12 cellular contexts compared by ENCODE assay signal in genomic region chr13:39956036-39956435, GRCh38.
DNase-seq lines count a peak whose midpoint lies in the region; ATAC-seq and TF ChIP-seq lines count a peak whose summit lies in the region.
"Had no signal": no experiment of that assay in that cellular context is flagged by ENCODE, and none has a peak within 500 bp of the region (broad histone marks: within the 10 kb centered on the region; RNA-seq: fewer than 3 reads in every experiment).

No MANE protein-coding gene starts in this region.

- TF ChIP-seq CTCF in GM10266 (IDR thresholded peaks at IDR 0.05; ENCODE audit: control insufficient read depth, insufficient read depth, low read depth, missing control alignments): no peak

- no peaks in the 10 kb centered on the region for H3K9me3 Mint-ChIP-seq in central memory CD8-positive, alpha-beta T cell

- ATAC-seq in GM19397 (IDR thresholded peaks at IDR 0.05; ENCODE audit: unreplicated experiment) (peak; percentile 70), HG03442 (IDR thresholded peaks at IDR 0.05; ENCODE audit: unreplicated experiment) (peak; percentile 73)
- peak; percentile 37 for ATAC-seq in central memory CD8-positive, alpha-beta T cell (replicated peaks; ENCODE audit: extremely low read depth, poor library complexity, severe bottlenecking)
- ATAC-seq: foreskin keratinocyte, HepG2 had no signal

- H3K27me3 Mint-ChIP-seq in central memory CD8-positive, alpha-beta T cell: no peaks in the 10 kb centered on the region

- peak; percentile 45 for DNase-seq in GM10266 (ENCODE audit: extremely low spot score)
- no peak for DNase-seq in central memory CD8-positive, alpha-beta T cell (ENCODE audit: low spot score in 2 of 2)
- no peak for DNase-seq in NCI-H1092 (lab: John Stamatoyannopoulos, UW)
- no peak for DNase-seq in SW 1271 (lab: John Stamatoyannopoulos, UW)
- no peak for DNase-seq in head of caudate nucleus
- DNase-seq in HUDEP-2 (lab: John Stamatoyannopoulos, UW; ENCODE audit: unreplicated experiment in 76 of 76): no peak
- DNase-seq: foreskin keratinocyte, NCI-H69 had no signal

- peaks cover 36% of the 10 kb centered on the region for H3K4me1 Mint-ChIP-seq in central memory CD8-positive, alpha-beta T cell

- H3K27ac Mint-ChIP-seq in central memory CD8-positive, alpha-beta T cell (ENCODE audit: low read depth): no peak overlapping the region
- H3K27ac Mint-ChIP-seq: nephron had no signal

- no peak overlapping the region for H3K4me3 Mint-ChIP-seq in central memory CD8-positive, alpha-beta T cell
- H3K4me3 Mint-ChIP-seq: nephron had no signal

- intact Hi-C loops in head of caudate nucleus (cut with DNase I): no loop called here

- peaks cover 7% of the 10 kb centered on the region for H3K36me3 Mint-ChIP-seq in central memory CD8-positive, alpha-beta T cell (ENCODE audit: insufficient read depth)
